In genomic region chr6:170129691-170130171, GRCh38 we compare ENCODE assay signal across 8 cellular contexts.
A peak's percentile ranks its signal among the peaks of the same experiment; 100 is the strongest.
DNase-seq lines count a peak whose midpoint lies in the region; ATAC-seq and TF ChIP-seq lines count a peak whose summit lies in the region.

No MANE protein-coding gene starts in this region.

- TF ChIP-seq CTCF in coronary artery (IDR thresholded peaks at IDR 0.05) = no peak
- TF ChIP-seq CTCF in smooth muscle cell (IDR thresholded peaks at IDR 0.05; ENCODE audit: borderline replicate concordance, insufficient read depth, poor library complexity, severe bottlenecking) = no peak

- H3K27me3 ChIP-seq in smooth muscle cell (ENCODE audit: low read depth) = no peaks in the 10 kb centered on the region

- H3K36me3 Mint-ChIP-seq in activated T-helper 2 cell treated with anti-CD3 and anti-CD28 coated beads, Interferon-gamma antibody, Interleukin-2, Interleukin-4, amounts not matched to agents 10 μg/mL and 5 μg/mL and 100 μg/mL, durations not matched to agents 14 hours and 24 hours and 36 hours (ENCODE audit: low read depth) = no peaks in the 10 kb centered on the region

- H3K27ac ChIP-seq in coronary artery (no peak overlapping the region), smooth muscle cell (ENCODE audit: low read depth) (no peak overlapping the region)

- H3K27ac Mint-ChIP-seq in activated T-helper 2 cell treated with anti-CD3 and anti-CD28 coated beads, Interferon-gamma antibody, Interleukin-2, Interleukin-4, amounts not matched to agents 10 μg/mL and 5 μg/mL and 100 μg/mL, durations not matched to agents 14 hours and 24 hours and 36 hours = no peak overlapping the region

- H3K9me3 ChIP-seq in smooth muscle cell (replicated peaks; ENCODE audit: low read depth) = no peaks in the 10 kb centered on the region

- no peaks in the 10 kb centered on the region for H3K4me1 Mint-ChIP-seq in activated T-helper 2 cell treated with anti-CD3 and anti-CD28 coated beads, Interferon-gamma antibody, Interleukin-2, Interleukin-4, amounts not matched to agents 10 μg/mL and 5 μg/mL and 100 μg/mL, durations not matched to agents 14 hours and 24 hours and 36 hours (ENCODE audit: low read depth)

- no peaks in the 10 kb centered on the region for H3K36me3 ChIP-seq in smooth muscle cell (ENCODE audit: low read depth)

- H3F3A ChIP-seq in smooth muscle cell (ENCODE audit: low read depth) = no peaks in the 10 kb centered on the region

- WGBS in smooth muscle cell (ENCODE audit: low lambda C conversion rate) = 74% methylated on average over 13 of the region's 14 CpGs

- no peaks in the 10 kb centered on the region for H3K27me3 Mint-ChIP-seq in activated T-helper 2 cell treated with anti-CD3 and anti-CD28 coated beads, Interferon-gamma antibody, Interleukin-2, Interleukin-4, amounts not matched to agents 10 μg/mL and 5 μg/mL and 100 μg/mL, durations not matched to agents 14 hours and 24 hours and 36 hours (ENCODE audit: low read depth)

- no peaks in the 10 kb centered on the region for H3K9me3 Mint-ChIP-seq in activated T-helper 2 cell treated with anti-CD3 and anti-CD28 coated beads, Interferon-gamma antibody, Interleukin-2, Interleukin-4, amounts not matched to agents 10 μg/mL and 5 μg/mL and 100 μg/mL, durations not matched to agents 14 hours and 24 hours and 36 hours

- no peak overlapping the region for H3K4me3 Mint-ChIP-seq in activated T-helper 2 cell treated with anti-CD3 and anti-CD28 coated beads, Interferon-gamma antibody, Interleukin-2, Interleukin-4, amounts not matched to agents 10 μg/mL and 5 μg/mL and 100 μg/mL, durations not matched to agents 14 hours and 24 hours and 36 hours (ENCODE audit: low read depth)

- no peak overlapping the region for H2AFZ ChIP-seq in smooth muscle cell (ENCODE audit: low read depth)

- H3K9ac ChIP-seq in smooth muscle cell (ENCODE audit: low read depth) = no peak overlapping the region

- H3K4me3 ChIP-seq in coronary artery (no peak overlapping the region), smooth muscle cell (no peak overlapping the region)

- no peaks in the 10 kb centered on the region for H3K79me2 ChIP-seq in smooth muscle cell (ENCODE audit: low read depth)

- H4K20me1 ChIP-seq in smooth muscle cell (ENCODE audit: low read depth) = no peaks in the 10 kb centered on the region

- intact Hi-C loops in activated T-helper 2 cell treated with anti-CD3 and anti-CD28 coated beads, Interferon-gamma antibody, Interleukin-2, Interleukin-4, amounts not matched to agents 10 μg/mL and 5 μg/mL and 100 μg/mL, durations not matched to agents 14 hours and 24 hours and 36 hours (cut with micrococcal nuclease) = no loop called here

- no peak overlapping the region for H3K4me2 ChIP-seq in smooth muscle cell

- no peaks in the 10 kb centered on the region for H3K4me1 ChIP-seq in smooth muscle cell (ENCODE audit: low read depth)

- no peak for ATAC-seq in HG03139 (IDR thresholded peaks at IDR 0.05; ENCODE audit: unreplicated experiment)

- DNase-seq in DMS 273 (lab: John Stamatoyannopoulos, UW; ENCODE audit: unreplicated experiment) = peak; percentile 91
- DNase-seq in NCI-H2081 treated with DMSO at 0.1 percent for 48 hours (lab: John Stamatoyannopoulos, UW) = peak; percentile 12
- peak; percentile 65 for DNase-seq in coronary artery (ENCODE audit: low spot score)
- DNase-seq in occipital lobe (lab: John Stamatoyannopoulos, UW) = peak; percentile 13
- DNase-seq in smooth muscle cell (lab: John Stamatoyannopoulos, UW; ENCODE audit: unreplicated experiment) = no peak
- DNase-seq in activated T-helper 2 cell treated with anti-CD3 and anti-CD28 coated beads, Interferon-gamma antibody, Interleukin-2, Interleukin-4, amounts not matched to agents 10 μg/mL and 5 μg/mL and 100 μg/mL, durations not matched to agents 14 hours and 24 hours and 36 hours (ENCODE audit: low spot score) = no peak
- no peak for DNase-seq in CD1c-positive myeloid dendritic cell (ENCODE audit: extremely low spot score)

Comparison
In these comparisons a context has a peak if more than half of its experiments do, and no peak if none do; other contexts are left out.
1. DNase-seq: peak in DMS 273 (single experiment), NCI-H2081 treated with DMSO at 0.1 percent for 48 hours (single experiment), coronary artery (single experiment) and occipital lobe (single experiment); none in smooth muscle cell (single experiment), activated T-helper 2 cell treated with anti-CD3 and anti-CD28 coated beads, Interferon-gamma antibody, Interleukin-2, Interleukin-4, amounts not matched to agents 10 μg/mL and 5 μg/mL and 100 μg/mL, durations not matched to agents 14 hours and 24 hours and 36 hours (single experiment) and CD1c-positive myeloid dendritic cell (single experiment).